ENCODE assay signal across 2 cellular contexts in genomic region chr10:80501913-80502521, GRCh38.
A peak's percentile ranks its signal among the peaks of the same experiment; 100 is the strongest.
TF ChIP-seq lines count a peak whose summit lies in the region.

No MANE protein-coding gene starts in this region.

TF ChIP-seq in HepG2, 621 proteins besides CTCF, POLR2A, EP300 and RAD21:
- peak; percentile 58 for TF ChIP-seq ZNF263 (CRISPR knock-in tag; IDR thresholded peaks at IDR 0.05)
- 0 out of 2 replicates have a peak, but pooled peaks have one; percentile 11 for TF ChIP-seq SALL1 (CRISPR knock-in tag; IDR thresholded peaks at IDR 0.05)
- TF ChIP-seq NCOR1 (IDR thresholded peaks at IDR 0.05; ENCODE audit: borderline replicate concordance, low read length), result no peak
- TF ChIP-seq DMTF1 (CRISPR knock-in tag; IDR thresholded peaks at IDR 0.05), result no peak
- no peak for TF ChIP-seq ZFX (CRISPR knock-in tag; IDR thresholded peaks at IDR 0.05; ENCODE audit: low read depth)
- peak; percentile 38; the same call in 1 of the 2 replicates for TF ChIP-seq ZBTB33 (CRISPR knock-in tag; IDR thresholded peaks at IDR 0.05)

TF ChIP-seq in K562, 482 proteins besides CTCF, POLR2A, EP300 and RAD21:
- TF ChIP-seq ZNF407 (IDR thresholded peaks at IDR 0.05; ENCODE audit: low read depth) (no peak), ZNF263 (CRISPR knock-in tag; IDR thresholded peaks at IDR 0.05; ENCODE audit: borderline replicate concordance) (peak; percentile 64; the same call in 1 of the 2 replicates)
TF ChIP-seq in K562: peak in this region for 1.
